Comparison of ENCODE assay signal across 1 cellular context in genomic region chr4:33104190-33104773, GRCh38.
TF ChIP-seq lines count a peak whose summit lies in the region.

No MANE protein-coding gene starts in this region.

TF ChIP-seq in GM12878, 131 proteins besides CTCF, POLR2A, EP300 and RAD21 (continued from another document):
- TF ChIP-seq SKIL (IDR thresholded peaks at IDR 0.05; ENCODE audit: low read depth, poor library complexity, severe bottlenecking): no peak
- TF ChIP-seq POU2F2 (IDR thresholded peaks at IDR 0.05; ENCODE audit: borderline replicate concordance, low read depth, low read length): peak; percentile 88; the same call in 2 of the 3 replicates
- peak; percentile 44; the same call in 1 of the 2 replicates for TF ChIP-seq RUNX3 (IDR thresholded peaks at IDR 0.05; ENCODE audit: low read length)
- TF ChIP-seq YBX1 (IDR thresholded peaks at IDR 0.05): no peak
